In the genomic region with DNA sequence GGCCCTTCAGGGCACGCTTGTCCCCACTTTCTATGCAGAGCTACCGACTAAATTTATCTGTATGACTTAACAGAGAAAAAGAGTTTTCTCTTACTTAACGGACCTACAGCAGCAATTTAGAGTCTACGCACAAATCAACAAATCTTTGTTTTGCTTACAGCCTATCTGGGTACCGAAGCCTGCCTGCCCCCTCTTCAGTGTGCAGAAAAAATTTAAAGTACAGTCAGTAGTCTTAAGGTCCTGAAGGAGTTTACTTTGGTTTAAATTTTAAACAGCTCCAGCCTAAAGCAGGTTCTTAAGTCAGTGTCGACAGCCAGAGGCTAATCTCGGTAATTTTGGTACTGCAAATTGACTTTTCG, we compare ENCODE assay signal across 8 cellular contexts.
DNase-seq lines count a peak whose midpoint lies in the region; ATAC-seq lines count a peak whose summit lies in the region.

No MANE protein-coding gene starts in this region.

- peak overlapping the region; percentile 97 for H3K27ac Mint-ChIP-seq in activated naive CD8-positive, alpha-beta T cell

- H3K9me3 Mint-ChIP-seq in activated naive CD8-positive, alpha-beta T cell (ENCODE audit: low read depth): no peaks in the 10 kb centered on the region

- peak overlapping the region; percentile 89 for H3K27ac ChIP-seq in subcutaneous abdominal adipose tissue (ENCODE audit: low read depth, low read length)

- H3K36me3 ChIP-seq in subcutaneous abdominal adipose tissue (ENCODE audit: control insufficient read depth in 5 of 5, insufficient read depth in 5 of 5, low read length in 5 of 5): peaks cover 3 to 5% (median 3%) of the 10 kb centered on the region in 5 donors

- peak overlapping the region; percentile 81 to 96 (median 94) for H3K9ac ChIP-seq in subcutaneous abdominal adipose tissue (ENCODE audit: low read length in 5 of 5)

- no peaks in the 10 kb centered on the region for H3K27me3 ChIP-seq in subcutaneous abdominal adipose tissue (ENCODE audit: control insufficient read depth in 5 of 5, insufficient read depth in 4 of 5, low read length in 5 of 5)

- H3K9me3 ChIP-seq in subcutaneous abdominal adipose tissue (ENCODE audit: control insufficient read depth in 5 of 5, low read length in 5 of 5): no peaks in the 10 kb centered on the region

- H3K4me1 Mint-ChIP-seq in activated naive CD8-positive, alpha-beta T cell (ENCODE audit: low read depth): peaks cover 64% of the 10 kb centered on the region

- peaks cover 26% of the 10 kb centered on the region for H3K36me3 Mint-ChIP-seq in activated naive CD8-positive, alpha-beta T cell

- H3K4me3 ChIP-seq in subcutaneous abdominal adipose tissue (ENCODE audit: low read depth in 1 of 5, low read length in 5 of 5): peak overlapping the region; percentile 67 to 88 (median 84)

- peaks cover 6 to 56% (median 50%) of the 10 kb centered on the region in 5 donors for H3K4me1 ChIP-seq in subcutaneous abdominal adipose tissue (ENCODE audit: control insufficient read depth in 5 of 5, insufficient read depth in 5 of 5, low read length in 5 of 5)

- DNase-seq in NCI-H748 (lab: John Stamatoyannopoulos, UW; ENCODE audit: unreplicated experiment) (peak; percentile 4), NCI-H748 treated with DMSO at 0.1 percent for 48 hours (lab: John Stamatoyannopoulos, UW) (no peak), iris pigment epithelial cell (ENCODE audit: low read depth) (peak; percentile 25)
- DNase-seq in stimulated activated CD4-positive, alpha-beta T cell treated with anti-CD3 and anti-CD28 coated beads, Interleukin-2, amount 100 ng/mL, for 48 hours: no peak

- peak overlapping the region; percentile 97 for H3K4me3 Mint-ChIP-seq in activated naive CD8-positive, alpha-beta T cell

- H3K27me3 Mint-ChIP-seq in activated naive CD8-positive, alpha-beta T cell: no peaks in the 10 kb centered on the region

- ATAC-seq in HG02571 (IDR thresholded peaks at IDR 0.05; ENCODE audit: unreplicated experiment) (no peak), GM19463 (IDR thresholded peaks at IDR 0.05; ENCODE audit: unreplicated experiment) (no peak)

Comparison
In these comparisons a context has a peak if more than half of its experiments do, and no peak if none do; other contexts are left out.
1. DNase-seq: peak in NCI-H748 (single experiment) and iris pigment epithelial cell (single experiment); none in NCI-H748 treated with DMSO at 0.1 percent for 48 hours (single experiment) and stimulated activated CD4-positive, alpha-beta T cell treated with anti-CD3 and anti-CD28 coated beads, Interleukin-2, amount 100 ng/mL, for 48 hours (0 of 2).